In genomic region chr16:57720142-57720575, GRCh38 we compare ENCODE assay signal across 9 cellular contexts. TPM values are rescaled to one million over a fixed set of nuclear protein-coding genes. Genes with fewer than 3 reads are reported as not detected.
DNase-seq lines count a peak whose midpoint lies in the region; ATAC-seq and TF ChIP-seq lines count a peak whose summit lies in the region.
"Had no signal": no experiment of that assay in that cellular context is flagged by ENCODE, and none has a peak within 500 bp of the region (broad histone marks: within the 10 kb centered on the region; RNA-seq: fewer than 3 reads in every experiment).

No MANE protein-coding gene starts in this region.

- no peaks in the 10 kb centered on the region for H3K9me3 Mint-ChIP-seq in activated B cell treated with CpG ODN at 0.5 μM for 24 hours
- no peaks in the 10 kb centered on the region for H3K9me3 Mint-ChIP-seq in naive thymus-derived CD8-positive, alpha-beta T cell

- no peaks in the 10 kb centered on the region for H3K27me3 ChIP-seq in Loucy (ENCODE audit: insufficient read depth, low read length, poor library complexity, severe bottlenecking)
- H3K27me3 ChIP-seq in esophagus muscularis mucosa: peaks cover 0 to 28% (median 0%) of the 10 kb centered on the region in 4 donors
- H3K27me3 ChIP-seq: BLaER1 treated with 17β-estradiol and CSF1 and Interleukin-3, amounts not matched to agents 10 nM and 100 nM had no signal

- H4K20me1 ChIP-seq in Loucy (ENCODE audit: insufficient read depth, low read length, poor library complexity, severe bottlenecking): no peaks in the 10 kb centered on the region
- H4K20me1 ChIP-seq: BLaER1 treated with 17β-estradiol and CSF1 and Interleukin-3, amounts not matched to agents 10 nM and 100 nM had no signal

- H3F3A ChIP-seq in Loucy (ENCODE audit: low read depth): no peaks in the 10 kb centered on the region

- no peak overlapping the region for H2AFZ ChIP-seq in Loucy (ENCODE audit: low read length)

- no peak overlapping the region for H3K9ac ChIP-seq in Loucy (ENCODE audit: low read depth, low read length, poor library complexity, severe bottlenecking)

- TF ChIP-seq EP300 in esophagus muscularis mucosa (IDR thresholded peaks at IDR 0.05): no peak

- peaks cover 11% of the 10 kb centered on the region for H3K27me3 Mint-ChIP-seq in activated B cell treated with CpG ODN at 0.5 μM for 24 hours
- H3K27me3 Mint-ChIP-seq in naive thymus-derived CD8-positive, alpha-beta T cell: peaks cover 0 to 2% (median 0%) of the 10 kb centered on the region in 5 donors

- H3K4me1 ChIP-seq in Loucy (ENCODE audit: insufficient read depth, low read length, poor library complexity, severe bottlenecking) (peaks cover 2% of the 10 kb centered on the region), esophagus muscularis mucosa (no peaks in the 10 kb centered on the region)

- POLR2A ChIA-PET in activated B cell treated with CpG ODN at 0.5 μM for 24 hours (lab: Charles Lee): no interaction called here
- POLR2A ChIA-PET in naive thymus-derived CD8-positive, alpha-beta T cell (lab: Charles Lee): no interaction called here

- intact Hi-C loops in activated B cell treated with CpG ODN at 0.5 μM for 24 hours (cut with micrococcal nuclease): loop anchor here (1.0 to 2.0 kb wide), 3 partner anchors 71 to 144 kb away; no protein-coding TSS in a partner anchor
- intact Hi-C loops in esophagus muscularis mucosa (cut with DNase I): no loop called here

- no peaks in the 10 kb centered on the region for H3K36me3 Mint-ChIP-seq in activated B cell treated with CpG ODN at 0.5 μM for 24 hours (ENCODE audit: low read depth)
- H3K36me3 Mint-ChIP-seq in naive thymus-derived CD8-positive, alpha-beta T cell: no peaks in the 10 kb centered on the region

- no peak overlapping the region for H3K4me3 Mint-ChIP-seq in activated B cell treated with CpG ODN at 0.5 μM for 24 hours
- H3K4me3 Mint-ChIP-seq in naive thymus-derived CD8-positive, alpha-beta T cell: no peak overlapping the region

- WGBS in esophagus muscularis mucosa: 73% methylated on average over 3 of the region's 3 CpGs

- peak; percentile 0 for DNase-seq in NCI-H2029 (lab: John Stamatoyannopoulos, UW)
- DNase-seq in NCI-H2029 treated with DMSO at 0.1 percent for 48 hours (lab: John Stamatoyannopoulos, UW): no peak
- DNase-seq in activated B cell treated with CpG ODN at 0.5 μM for 24 hours: no peak
- no peak for DNase-seq in esophagus muscularis mucosa (ENCODE audit: extremely low spot score)
- DNase-seq in naive thymus-derived CD8-positive, alpha-beta T cell: peak in 8 of 10 donors; percentile 21 to 47 (median 35)

- H3K9me3 ChIP-seq in Loucy (ENCODE audit: insufficient read depth, low read depth, low read length) (no peaks in the 10 kb centered on the region), esophagus muscularis mucosa (no peaks in the 10 kb centered on the region)
- H3K9me3 ChIP-seq: BLaER1 treated with 17β-estradiol and CSF1 and Interleukin-3, amounts not matched to agents 10 nM and 100 nM had no signal

- H3K9me2 ChIP-seq in Loucy (replicated peaks; ENCODE audit: low read depth, low read length): no peaks in the 10 kb centered on the region

- H3K4me2 ChIP-seq in Loucy (ENCODE audit: low read depth, low read length, poor library complexity, severe bottlenecking): no peak overlapping the region

- H3K27ac ChIP-seq in esophagus muscularis mucosa (replicated peaks in 1 of 4): no peak overlapping the region

- TF ChIP-seq CTCF in Loucy (conservative IDR thresholded peaks at IDR 0.05; ENCODE audit: low read length): peak; percentile 94
- no peak for TF ChIP-seq CTCF in activated B cell treated with CpG ODN at 0.5 μM for 24 hours (IDR thresholded peaks at IDR 0.05)
- peak in 2 of 3 experiments; percentile 19 to 38 for TF ChIP-seq CTCF in esophagus muscularis mucosa (IDR thresholded peaks at IDR 0.05)

- ATAC-seq in activated B cell treated with CpG ODN at 0.5 μM for 24 hours (ENCODE audit: low read depth): peak; percentile 57
- peak; percentile 66 to 73 for ATAC-seq in naive thymus-derived CD8-positive, alpha-beta T cell
- ATAC-seq in GM21526 (IDR thresholded peaks at IDR 0.05; ENCODE audit: low FRiP score, unreplicated experiment): no peak
- no peak for ATAC-seq in HG03159 (IDR thresholded peaks at IDR 0.05; ENCODE audit: unreplicated experiment)

- no peak overlapping the region for H3K27ac Mint-ChIP-seq in activated B cell treated with CpG ODN at 0.5 μM for 24 hours
- H3K27ac Mint-ChIP-seq in naive thymus-derived CD8-positive, alpha-beta T cell: no peak overlapping the region

- CTCF ChIA-PET in activated B cell treated with CpG ODN at 0.5 μM for 24 hours (lab: Charles Lee): interaction anchor here (0.8 to 1.6 kb wide), 3 partner anchors 15 to 127 kb away, joined by 4 read pairs; partner anchors contain the start of gene KATNB1

- no peak for TF ChIP-seq POLR2A in esophagus muscularis mucosa (IDR thresholded peaks at IDR 0.05; ENCODE audit: low read depth)

- no peaks in the 10 kb centered on the region for H3K36me3 ChIP-seq in Loucy (ENCODE audit: insufficient read depth, low read length)
- H3K36me3 ChIP-seq in esophagus muscularis mucosa: no peaks in the 10 kb centered on the region
- H3K36me3 ChIP-seq: BLaER1 treated with 17β-estradiol and CSF1 and Interleukin-3, amounts not matched to agents 10 nM and 100 nM had no signal

- peaks cover 3% of the 10 kb centered on the region for H3K4me1 Mint-ChIP-seq in activated B cell treated with CpG ODN at 0.5 μM for 24 hours
- H3K4me1 Mint-ChIP-seq in naive thymus-derived CD8-positive, alpha-beta T cell: peaks cover 0 to 2% (median 0%) of the 10 kb centered on the region in 4 donors

- H3K79me2 ChIP-seq in Loucy (ENCODE audit: insufficient read depth, low read length): no peaks in the 10 kb centered on the region

- H3K4me3 ChIP-seq in Loucy (ENCODE audit: low read length, poor library complexity, severe bottlenecking) (no peak overlapping the region), esophagus muscularis mucosa (no peak overlapping the region)
- H3K4me3 ChIP-seq: BLaER1 treated with 17β-estradiol and CSF1 and Interleukin-3, amounts not matched to agents 10 nM and 100 nM had no signal

RNA-seq across cellular contexts. Expression of gene KATNB1, which starts 15.4 kb away (rescaled TPM):
- total RNA-seq in activated B cell treated with CpG ODN at 0.5 μM for 24 hours: 16.8 and 19.4 TPM in 2 replicates
- 10 to 100 TPM; 10.4 to 16.9 (median 15.3) TPM for total RNA-seq in esophagus muscularis mucosa
- 10 to 100 TPM; 26.1 to 27.4 TPM for total RNA-seq in naive thymus-derived CD8-positive, alpha-beta T cell
- 10 to 100 TPM; 16.3 to 28.6 (median 20.1) TPM for polyA plus RNA-seq in naive thymus-derived CD8-positive, alpha-beta T cell

RNA-seq across cellular contexts. Expression of gene DRC7, which starts 25.6 kb away (rescaled TPM):
- total RNA-seq in activated B cell treated with CpG ODN at 0.5 μM for 24 hours: not detected in 2 replicates
- total RNA-seq in esophagus muscularis mucosa: under 1 TPM in 2 of 4 donors, not detected in 2; under 0.01 to 0.17 TPM
- total RNA-seq in naive thymus-derived CD8-positive, alpha-beta T cell: not detected
- not detected for polyA plus RNA-seq in naive thymus-derived CD8-positive, alpha-beta T cell

RNA-seq across cellular contexts. Expression of gene ADGRG3, which starts 52.1 kb away (rescaled TPM):
- total RNA-seq in activated B cell treated with CpG ODN at 0.5 μM for 24 hours: not detected in 2 replicates
- total RNA-seq in esophagus muscularis mucosa: 1 to 10 TPM; 2.0 to 9.6 (median 3.7) TPM
- total RNA-seq in naive thymus-derived CD8-positive, alpha-beta T cell: not detected
- polyA plus RNA-seq in naive thymus-derived CD8-positive, alpha-beta T cell: not detected

Comparison
In these comparisons a context has a peak if more than half of its experiments do, and no peak if none do; other contexts are left out.
1. DNase-seq: peak in NCI-H2029 (single experiment) and naive thymus-derived CD8-positive, alpha-beta T cell (8 of 10); none in NCI-H2029 treated with DMSO at 0.1 percent for 48 hours (single experiment), activated B cell treated with CpG ODN at 0.5 μM for 24 hours (single experiment) and esophagus muscularis mucosa (single experiment).
2. ATAC-seq: peak in activated B cell treated with CpG ODN at 0.5 μM for 24 hours (single experiment) and naive thymus-derived CD8-positive, alpha-beta T cell (2 of 2); none in GM21526 (single experiment) and HG03159 (single experiment).